Comparison of ENCODE assay signal across 15 cellular contexts in genomic region chrX:153922286-153922573, GRCh38. TPM values are rescaled to one million over a fixed set of nuclear protein-coding genes. Genes with fewer than 3 reads are reported as not detected.
DNase-seq lines count a peak whose midpoint lies in the region; ATAC-seq and TF ChIP-seq lines count a peak whose summit lies in the region.
"Had no signal": no experiment of that assay in that cellular context is flagged by ENCODE, and none has a peak within 500 bp of the region (broad histone marks: within the 10 kb centered on the region; RNA-seq: fewer than 3 reads in every experiment).

No MANE protein-coding gene starts in this region.

- H3K36me3 ChIP-seq in CD8-positive, alpha-beta memory T cell (ENCODE audit: insufficient read depth, low read length): no peaks in the 10 kb centered on the region
- H3K36me3 ChIP-seq: adrenal gland had no signal

- H3K27me3 ChIP-seq in CD8-positive, alpha-beta memory T cell (ENCODE audit: insufficient read depth, low read length, poor library complexity, severe bottlenecking): no peaks in the 10 kb centered on the region

- peak overlapping the region; percentile 98 for H3K4me3 Mint-ChIP-seq in T-helper 2 cell treated with Interferon-gamma antibody and Interleukin-4, amounts not matched to agents 5 μg/mL and 100 μg/mL, for 36 hours
- H3K4me3 Mint-ChIP-seq in CD8-positive, alpha-beta memory T cell: peak overlapping the region; percentile 89 to 96 (median 92)
- peak overlapping the region; percentile 95 for H3K4me3 Mint-ChIP-seq in activated naive CD8-positive, alpha-beta T cell
- peak overlapping the region; percentile 31 for H3K4me3 Mint-ChIP-seq in neural crest cell

- CTCF ChIA-PET in CD8-positive, alpha-beta memory T cell (lab: Charles Lee): interaction anchor here (0.6 to 10.5 kb wide), 5 partner anchors 13 to 115 kb away, joined by 3 to 230 read pairs (median 5); partner anchors contain the start of genes NAA10 and RENBP

- H3K4me1 ChIP-seq in CD8-positive, alpha-beta memory T cell (ENCODE audit: insufficient read depth, low read length): peaks cover 14% of the 10 kb centered on the region

- ATAC-seq in HG03521 (IDR thresholded peaks at IDR 0.05; ENCODE audit: unreplicated experiment): no peak

- POLR2A ChIA-PET in CD8-positive, alpha-beta memory T cell (lab: Charles Lee): interaction anchor here (1.1 to 2.6 kb wide), 2 partner anchors 16 to 25 kb away, joined by 4 to 11 read pairs; no protein-coding TSS in a partner anchor

- peaks cover 20% of the 10 kb centered on the region for H3K4me1 Mint-ChIP-seq in T-helper 2 cell treated with Interferon-gamma antibody and Interleukin-4, amounts not matched to agents 5 μg/mL and 100 μg/mL, for 36 hours (ENCODE audit: low read depth)
- peaks cover 38 to 49% (median 41%) of the 10 kb centered on the region in 3 donors for H3K4me1 Mint-ChIP-seq in CD8-positive, alpha-beta memory T cell
- peaks cover 23% of the 10 kb centered on the region for H3K4me1 Mint-ChIP-seq in activated naive CD8-positive, alpha-beta T cell (ENCODE audit: low read depth)
- H3K4me1 Mint-ChIP-seq in neural crest cell: peaks cover 20% of the 10 kb centered on the region

- DNase-seq in T-helper 2 cell treated with Interferon-gamma antibody and Interleukin-4, amounts not matched to agents 5 μg/mL and 100 μg/mL, for 36 hours (ENCODE audit: low spot score): no peak
- no peak for DNase-seq in T-helper 2 cell
- no peak for DNase-seq in CD8-positive, alpha-beta memory T cell
- no peak for DNase-seq in neural crest cell (ENCODE audit: low read depth, low spot score)
- no peak for DNase-seq in DMS 273 (lab: John Stamatoyannopoulos, UW; ENCODE audit: unreplicated experiment)
- no peak for DNase-seq in germinal center (ENCODE audit: low spot score)
- DNase-seq: foreskin melanocyte; mesenchymal stem cell; NK-92 treated with Interleukin-12 subunit alpha and Interleukin-12 subunit beta, amount 100 ng/mL, for 24 hours had no signal

- H3K27ac ChIP-seq in CD8-positive, alpha-beta memory T cell (ENCODE audit: low read depth, low read length): no peak overlapping the region

- no peak for TF ChIP-seq CTCF in neural crest cell (conservative IDR thresholded peaks at IDR 0.05)

- H3K9me3 Mint-ChIP-seq in T-helper 2 cell treated with Interferon-gamma antibody and Interleukin-4, amounts not matched to agents 5 μg/mL and 100 μg/mL, for 36 hours: no peaks in the 10 kb centered on the region
- peaks cover 0 to 3% (median 0%) of the 10 kb centered on the region in 5 donors for H3K9me3 Mint-ChIP-seq in CD8-positive, alpha-beta memory T cell
- H3K9me3 Mint-ChIP-seq in activated naive CD8-positive, alpha-beta T cell (ENCODE audit: low read depth): no peaks in the 10 kb centered on the region
- H3K9me3 Mint-ChIP-seq in neural crest cell: no peaks in the 10 kb centered on the region
- H3K9me3 Mint-ChIP-seq: IgD-negative memory B cell had no signal

- peak overlapping the region; percentile 45 for H3K4me3 ChIP-seq in CD8-positive, alpha-beta memory T cell (ENCODE audit: low read length)
- H3K4me3 ChIP-seq: adrenal gland had no signal

- H3K27me3 Mint-ChIP-seq in T-helper 2 cell treated with Interferon-gamma antibody and Interleukin-4, amounts not matched to agents 5 μg/mL and 100 μg/mL, for 36 hours (ENCODE audit: low read depth): no peaks in the 10 kb centered on the region
- peaks cover 0 to 2% of the 10 kb centered on the region in 2 donors for H3K27me3 Mint-ChIP-seq in CD8-positive, alpha-beta memory T cell
- no peaks in the 10 kb centered on the region for H3K27me3 Mint-ChIP-seq in activated naive CD8-positive, alpha-beta T cell
- peaks cover 6% of the 10 kb centered on the region for H3K27me3 Mint-ChIP-seq in neural crest cell (ENCODE audit: low read depth)

- no peaks in the 10 kb centered on the region for H3K9me3 ChIP-seq in CD8-positive, alpha-beta memory T cell (ENCODE audit: low read length)
- H3K9me3 ChIP-seq: adrenal gland had no signal

- peaks cover 47% of the 10 kb centered on the region for H3K36me3 Mint-ChIP-seq in T-helper 2 cell treated with Interferon-gamma antibody and Interleukin-4, amounts not matched to agents 5 μg/mL and 100 μg/mL, for 36 hours (ENCODE audit: low read depth)
- H3K36me3 Mint-ChIP-seq in CD8-positive, alpha-beta memory T cell: peaks cover 0 to 42% (median 2%) of the 10 kb centered on the region in 3 donors
- no peaks in the 10 kb centered on the region for H3K36me3 Mint-ChIP-seq in activated naive CD8-positive, alpha-beta T cell
- no peaks in the 10 kb centered on the region for H3K36me3 Mint-ChIP-seq in neural crest cell (ENCODE audit: low read depth)

- H3K27ac Mint-ChIP-seq in T-helper 2 cell treated with Interferon-gamma antibody and Interleukin-4, amounts not matched to agents 5 μg/mL and 100 μg/mL, for 36 hours: peak overlapping the region; percentile 79
- H3K27ac Mint-ChIP-seq in CD8-positive, alpha-beta memory T cell: peak overlapping the region; percentile 63 to 98 (median 96)
- peak overlapping the region; percentile 86 for H3K27ac Mint-ChIP-seq in activated naive CD8-positive, alpha-beta T cell
- peak overlapping the region; percentile 27 for H3K27ac Mint-ChIP-seq in neural crest cell (ENCODE audit: unreplicated experiment)

RNA-seq across cellular contexts. Expression of gene ARHGAP4, which starts 3.8 kb away (rescaled TPM):
- total RNA-seq in CD8-positive, alpha-beta memory T cell: 100 to 1,000 TPM; 124 to 133 TPM
- 116 TPM for polyA plus RNA-seq in CD8-positive, alpha-beta memory T cell
- 10.2 and 10.7 TPM in 2 replicates for total RNA-seq in neural crest cell

RNA-seq across cellular contexts. Expression of gene NAA10, which starts 12.6 kb away (rescaled TPM):
- 100 to 1,000 TPM; 160 to 162 TPM for total RNA-seq in CD8-positive, alpha-beta memory T cell
- 105 TPM for polyA plus RNA-seq in CD8-positive, alpha-beta memory T cell
- 116 and 124 TPM in 2 replicates for total RNA-seq in neural crest cell

RNA-seq across cellular contexts. Expression of gene AVPR2, which starts 17.8 kb away (rescaled TPM):
- total RNA-seq in CD8-positive, alpha-beta memory T cell: not detected
- not detected for polyA plus RNA-seq in CD8-positive, alpha-beta memory T cell
- not detected in 2 replicates for total RNA-seq in neural crest cell
- total RNA-seq: H7, occipital lobe had no signal
- polyA plus RNA-seq: IgD-negative memory B cell had no signal

RNA-seq across cellular contexts. Expression of gene RENBP, which starts 22.2 kb away (rescaled TPM):
- total RNA-seq in CD8-positive, alpha-beta memory T cell: 1 to 10 TPM; 3.5 to 4.6 TPM
- polyA plus RNA-seq in CD8-positive, alpha-beta memory T cell: not detected
- 11.4 and 11.8 TPM in 2 replicates for total RNA-seq in neural crest cell

RNA-seq across cellular contexts. Expression of gene L1CAM, which starts 36.3 kb away (rescaled TPM):
- total RNA-seq in CD8-positive, alpha-beta memory T cell: under 1 TPM; 0.62 to 0.79 TPM
- 0.38 TPM for polyA plus RNA-seq in CD8-positive, alpha-beta memory T cell
- 133 and 137 TPM in 2 replicates for total RNA-seq in neural crest cell

Comparison
In these comparisons a context has a peak if more than half of its experiments do, and no peak if none do; other contexts are left out.
1. H3K27ac Mint-ChIP-seq: peak in every context shown above with its lines; median percentile 96 in CD8-positive, alpha-beta memory T cell; 86 in activated naive CD8-positive, alpha-beta T cell; 79 in T-helper 2 cell treated with Interferon-gamma antibody and Interleukin-4, amounts not matched to agents 5 μg/mL and 100 μg/mL, for 36 hours; 27 in neural crest cell.
2. H3K4me3 Mint-ChIP-seq: peak in every context shown above with its lines; median percentile 98 in T-helper 2 cell treated with Interferon-gamma antibody and Interleukin-4, amounts not matched to agents 5 μg/mL and 100 μg/mL, for 36 hours; 95 in activated naive CD8-positive, alpha-beta T cell; 92 in CD8-positive, alpha-beta memory T cell; 31 in neural crest cell.
3. RNA of gene ARHGAP4, which starts 3.8 kb away (total RNA-seq): 124 to 133 TPM in CD8-positive, alpha-beta memory T cell; 10.2 to 10.7 TPM in neural crest cell; every median in the first group is over 10 times any median in the second.